ENCODE assay signal across 9 cellular contexts in genomic region chr5:93584531-93585053, GRCh38. TPM values are rescaled to one million over a fixed set of nuclear protein-coding genes. Genes with fewer than 3 reads are reported as not detected.
DNase-seq lines count a peak whose midpoint lies in the region; FAIRE-seq and TF ChIP-seq lines count a peak whose summit lies in the region.
"Had no signal": no experiment of that assay in that cellular context is flagged by ENCODE, and none has a peak within 500 bp of the region (broad histone marks: within the 10 kb centered on the region; RNA-seq: fewer than 3 reads in every experiment).

No MANE protein-coding gene starts in this region.

- H3K9me3 Mint-ChIP-seq in nephron progenitor cell: peaks cover 5% of the 10 kb centered on the region
- no peaks in the 10 kb centered on the region for H3K9me3 Mint-ChIP-seq in endothelial cell (ENCODE audit: unreplicated experiment)

- H3K4me1 Mint-ChIP-seq in nephron progenitor cell (peaks cover 32% of the 10 kb centered on the region), endothelial cell (ENCODE audit: unreplicated experiment) (peaks cover 24% of the 10 kb centered on the region)

- peaks cover 13% of the 10 kb centered on the region for H3K9me3 ChIP-seq in BLaER1

- H3K27ac ChIP-seq in BLaER1: no peak overlapping the region

- H3K36me3 Mint-ChIP-seq in nephron progenitor cell (ENCODE audit: low read depth) (peaks cover 40% of the 10 kb centered on the region), endothelial cell (ENCODE audit: low read depth, unreplicated experiment) (peaks cover 11% of the 10 kb centered on the region)

- no peak overlapping the region for H3K9ac ChIP-seq in BLaER1

- H3K36me3 ChIP-seq in BLaER1 (no peaks in the 10 kb centered on the region), bronchial epithelial cell (ENCODE audit: control insufficient read depth, insufficient read depth, low read length) (no peaks in the 10 kb centered on the region)

- TF ChIP-seq CTCF in bronchial epithelial cell (IDR thresholded peaks at IDR 0.05; ENCODE audit: insufficient read depth, low read length, severe bottlenecking): no peak
- TF ChIP-seq CTCF in nephron progenitor cell (IDR thresholded peaks at IDR 0.05): no peak
- TF ChIP-seq CTCF in endothelial cell (IDR thresholded peaks at IDR 0.05; ENCODE audit: unreplicated experiment): no peak

- DNase-seq in HCEC 1CT: peak; percentile 45
- DNase-seq in bronchial epithelial cell (ENCODE audit: low read depth): no peak
- peak; percentile 49 for DNase-seq in nephron progenitor cell
- DNase-seq in stimulated activated naive CD4-positive, alpha-beta T cell treated with Interleukin-2 at 50 U/mL for 16 hours (lab: John Stamatoyannopoulos, UW): no peak
- no peak for DNase-seq in endothelial cell (ENCODE audit: low spot score)
- no peak for DNase-seq in stimulated activated CD8-positive, alpha-beta memory T cell treated with anti-CD3 and anti-CD28 coated beads, Interleukin-4, amount 100 ng/mL, for 48 hours
- no peak for DNase-seq in Ammon's horn (ENCODE audit: low spot score)
- DNase-seq: effector memory CD8-positive, alpha-beta T cell had no signal

- peak overlapping the region; percentile 80 for H3K4me2 ChIP-seq in BLaER1

- no peak overlapping the region for H3K27ac Mint-ChIP-seq in nephron progenitor cell
- no peak overlapping the region for H3K27ac Mint-ChIP-seq in endothelial cell (ENCODE audit: unreplicated experiment)
- H3K27ac Mint-ChIP-seq: effector memory CD8-positive, alpha-beta T cell had no signal

- H3K27me3 ChIP-seq in BLaER1: peaks cover 100% of the 10 kb centered on the region
- peaks cover 6% of the 10 kb centered on the region for H3K27me3 ChIP-seq in bronchial epithelial cell (ENCODE audit: control insufficient read depth, insufficient read depth, low read length)

- FAIRE-seq in bronchial epithelial cell (lab: Jason Lieb, UNC): no peak

- H3K4me3 Mint-ChIP-seq in nephron progenitor cell: peak overlapping the region; percentile 94
- no peak overlapping the region for H3K4me3 Mint-ChIP-seq in endothelial cell (ENCODE audit: unreplicated experiment)

- H3K4me1 ChIP-seq in BLaER1: peaks cover 23% of the 10 kb centered on the region

- peaks cover 90% of the 10 kb centered on the region for H4K20me1 ChIP-seq in BLaER1

- H3K4me3 ChIP-seq in BLaER1: peak overlapping the region; percentile 57
- peak overlapping the region; percentile 44 for H3K4me3 ChIP-seq in bronchial epithelial cell (ENCODE audit: low read depth, low read length)

- H3K27me3 Mint-ChIP-seq in nephron progenitor cell (ENCODE audit: low read depth, poor library complexity) (peaks cover 26% of the 10 kb centered on the region), endothelial cell (ENCODE audit: unreplicated experiment) (peaks cover 31% of the 10 kb centered on the region)

RNA-seq across cellular contexts. Expression of gene NR2F1, which starts 1.6 kb away (rescaled TPM):
- total RNA-seq in bronchial epithelial cell (1.6 TPM in 1 of 2 replicates, not detected in the other), endothelial cell (ENCODE audit: unreplicated experiment) (2.1 TPM)

RNA-seq across cellular contexts. Expression of gene NR2F1-AS1, which starts 3.6 kb away (rescaled TPM):
- total RNA-seq in bronchial epithelial cell: 0.26 and 1.1 TPM in 2 replicates
- total RNA-seq in endothelial cell (ENCODE audit: unreplicated experiment): 6.4 TPM

Comparison
In these comparisons a context has a peak if more than half of its experiments do, and no peak if none do; other contexts are left out.
1. DNase-seq: peak in HCEC 1CT (single experiment) and nephron progenitor cell (single experiment); none in bronchial epithelial cell (single experiment), stimulated activated naive CD4-positive, alpha-beta T cell treated with Interleukin-2 at 50 U/mL for 16 hours (single experiment), endothelial cell (single experiment), stimulated activated CD8-positive, alpha-beta memory T cell treated with anti-CD3 and anti-CD28 coated beads, Interleukin-4, amount 100 ng/mL, for 48 hours (single experiment) and Ammon's horn (single experiment).